Comparison of ENCODE assay signal across 15 cellular contexts in genomic region chr4:105805501-105806120, GRCh38.
"Had no signal": no experiment of that assay in that cellular context is flagged by ENCODE, and none has a peak within 500 bp of the region (broad histone marks: within the 10 kb centered on the region; RNA-seq: fewer than 3 reads in every experiment).

No MANE protein-coding gene starts in this region.

- H3K4me3 ChIP-seq: colonic mucosa, left ventricle myocardium inferior, lower lobe of right lung, right atrium auricular region had no signal

- H3K27me3 Mint-ChIP-seq: memory B cell; natural killer cell treated with Interleukin-12 subunit alpha and Interleukin-12 subunit beta and Interleukin-15 and Interleukin-18, amount 100 ng/mL, for 72 hours had no signal

- H3K9me3 ChIP-seq: colonic mucosa, left ventricle myocardium inferior, lower lobe of right lung, right atrium auricular region had no signal

- H3K27ac Mint-ChIP-seq: immature natural killer cell; memory B cell; mesothelial cell of epicardium; natural killer cell treated with Interleukin-12 subunit alpha and Interleukin-12 subunit beta and Interleukin-15 and Interleukin-18, amount 100 ng/mL, for 72 hours had no signal

- DNase-seq: cerebellar nuclear complex; colonic mucosa; effector CD8-positive, alpha-beta T cell; foreskin keratinocyte; immature natural killer cell; left ventricle myocardium inferior; lower lobe of right lung; small intestine; stimulated activated CD4-positive, alpha-beta T cell treated with anti-CD3 and anti-CD28 coated beads, Interleukin-2, amount 100 ng/mL, for 48 hours; stimulated activated naive CD4-positive, alpha-beta T cell treated with Interleukin-2 at 50 U/mL for 16 hours; trophoblast cell had no signal

- H3K27ac ChIP-seq: colonic mucosa, foreskin keratinocyte, left ventricle myocardium inferior, lower lobe of right lung, right atrium auricular region had no signal

- H3K4me1 ChIP-seq: colonic mucosa, left ventricle myocardium inferior, lower lobe of right lung, right atrium auricular region had no signal

- H3K4me1 Mint-ChIP-seq: memory B cell had no signal

- H3K36me3 Mint-ChIP-seq: mesothelial cell of epicardium; natural killer cell treated with Interleukin-12 subunit alpha and Interleukin-12 subunit beta and Interleukin-15 and Interleukin-18, amount 100 ng/mL, for 72 hours had no signal

- H3K36me3 ChIP-seq: colonic mucosa, left ventricle myocardium inferior, lower lobe of right lung, right atrium auricular region had no signal

- H3K4me3 Mint-ChIP-seq: immature natural killer cell; memory B cell; mesothelial cell of epicardium; natural killer cell treated with Interleukin-12 subunit alpha and Interleukin-12 subunit beta and Interleukin-15 and Interleukin-18, amount 100 ng/mL, for 72 hours had no signal

- H3K27me3 ChIP-seq: colonic mucosa, foreskin keratinocyte, right atrium auricular region had no signal

- H3K9me3 Mint-ChIP-seq: immature natural killer cell; memory B cell; mesothelial cell of epicardium; natural killer cell treated with Interleukin-12 subunit alpha and Interleukin-12 subunit beta and Interleukin-15 and Interleukin-18, amount 100 ng/mL, for 72 hours had no signal
